Comparison of ENCODE assay signal across 9 cellular contexts in genomic region chr9:5459289-5459829, GRCh38. TPM values are rescaled to one million over a fixed set of nuclear protein-coding genes. Genes with fewer than 3 reads are reported as not detected.
A peak's percentile ranks its signal among the peaks of the same experiment; 100 is the strongest.
DNase-seq lines count a peak whose midpoint lies in the region; ATAC-seq, FAIRE-seq and TF ChIP-seq lines count a peak whose summit lies in the region.
"Had no signal": no experiment of that assay in that cellular context is flagged by ENCODE, and none has a peak within 500 bp of the region (broad histone marks: within the 10 kb centered on the region; RNA-seq: fewer than 3 reads in every experiment).

No MANE protein-coding gene starts in this region.

- peak overlapping the region in 1 of 2 donors; percentile 61 for H3K27ac Mint-ChIP-seq in effector memory CD8-positive, alpha-beta T cell

- no peaks in the 10 kb centered on the region for H3K27me3 Mint-ChIP-seq in effector memory CD8-positive, alpha-beta T cell

- H3K27ac ChIP-seq in MM.1S (ENCODE audit: low read length): no peak overlapping the region

- DNase-seq in GM18507 (ENCODE audit: extremely low spot score, insufficient read length, low read depth) (no peak), MM.1S (no peak), NCI-H774 (lab: John Stamatoyannopoulos, UW) (no peak), HUDEP-2 (lab: John Stamatoyannopoulos, UW; ENCODE audit: unreplicated experiment in 76 of 76) (no peak), NCI-H146 (lab: John Stamatoyannopoulos, UW) (no peak)
- DNase-seq in effector memory CD8-positive, alpha-beta T cell: no peak
- DNase-seq: amygdala had no signal

- ATAC-seq in GM21619 (IDR thresholded peaks at IDR 0.05; ENCODE audit: unreplicated experiment) (peak; percentile 64), esophagus mucosa (peak; percentile 84)
- ATAC-seq in effector memory CD8-positive, alpha-beta T cell (replicated peaks): no peak

- H4K20me1 ChIP-seq in MM.1S (ENCODE audit: insufficient read depth, low read length): no peaks in the 10 kb centered on the region

- no peaks in the 10 kb centered on the region for H3K9me3 Mint-ChIP-seq in effector memory CD8-positive, alpha-beta T cell

- TF ChIP-seq CTCF in MM.1S (IDR thresholded peaks at IDR 0.05; ENCODE audit: low read length): no peak

- H3K4me2 ChIP-seq in MM.1S (ENCODE audit: low read depth, low read length): 0 out of 2 replicates have a peak overlapping the region, but pooled peaks have one; percentile 10

- H3K4me3 ChIP-seq in MM.1S (ENCODE audit: low read length): no peak overlapping the region

- no peaks in the 10 kb centered on the region for H3K9me2 ChIP-seq in MM.1S (replicated peaks; ENCODE audit: insufficient read depth, low read length)

- no peaks in the 10 kb centered on the region for H3K9me3 ChIP-seq in MM.1S (replicated peaks; ENCODE audit: insufficient read depth, low read length)

- H3K36me3 ChIP-seq in MM.1S (replicated peaks; ENCODE audit: insufficient read depth, low read length): no peaks in the 10 kb centered on the region

- FAIRE-seq in GM18507 (lab: Jason Lieb, UNC): peak; percentile 95

- H3K36me3 Mint-ChIP-seq in effector memory CD8-positive, alpha-beta T cell (ENCODE audit: insufficient read depth): peaks cover 10% of the 10 kb centered on the region

- no peak overlapping the region for H2AFZ ChIP-seq in MM.1S (ENCODE audit: low read length)

- H3K27me3 ChIP-seq in MM.1S (replicated peaks; ENCODE audit: insufficient read depth, low read length): no peaks in the 10 kb centered on the region

- H3K79me2 ChIP-seq in MM.1S (ENCODE audit: low read length): no peaks in the 10 kb centered on the region

- peaks cover 11 to 21% of the 10 kb centered on the region in 2 donors for H3K4me1 Mint-ChIP-seq in effector memory CD8-positive, alpha-beta T cell (ENCODE audit: low read depth in 2 of 2)

- 0 out of 2 replicates have a peak, but pooled peaks cover 4% of the 10 kb centered on the region for H3F3A ChIP-seq in MM.1S (ENCODE audit: insufficient read depth, low read length)

- peaks cover 4% of the 10 kb centered on the region; the same call in 1 of the 2 replicates for H3K4me1 ChIP-seq in MM.1S (ENCODE audit: low read length)

- no peak overlapping the region for H3K4me3 Mint-ChIP-seq in effector memory CD8-positive, alpha-beta T cell

- no peak overlapping the region for H3K9ac ChIP-seq in MM.1S (ENCODE audit: low read length)

RNA-seq across cellular contexts. Expression of gene CD274, which starts 9.0 kb away (rescaled TPM):
- 1.5 TPM for total RNA-seq in esophagus mucosa

RNA-seq across cellular contexts. Expression of gene PLGRKT, which starts 21.6 kb away (rescaled TPM):
- total RNA-seq in esophagus mucosa: 28.1 TPM

RNA-seq across cellular contexts. Expression of gene PDCD1LG2, which starts 51.0 kb away (rescaled TPM):
- total RNA-seq in esophagus mucosa: 0.32 TPM
